Comparison of ENCODE assay signal across 16 cellular contexts in genomic region chr17:66602659-66603363, GRCh38.
DNase-seq lines count a peak whose midpoint lies in the region; ATAC-seq and TF ChIP-seq lines count a peak whose summit lies in the region.
"Had no signal": no experiment of that assay in that cellular context is flagged by ENCODE, and none has a peak within 500 bp of the region (broad histone marks: within the 10 kb centered on the region; RNA-seq: fewer than 3 reads in every experiment).

No MANE protein-coding gene starts in this region.

- POLR2A ChIA-PET in HEK293 (lab: Yijun Ruan, JAX) = no interaction called here

- H3K4ac ChIP-seq in trophoblast cell (ENCODE audit: low read depth, low read length) = no peak overlapping the region

- no peaks in the 10 kb centered on the region for H3K79me2 ChIP-seq in trophoblast cell (ENCODE audit: control insufficient read depth, insufficient read depth, low read length, poor library complexity)

- ATAC-seq in heart left ventricle = peak in 2 of 4 donors; percentile 42 to 69
- ATAC-seq: T-cell had no signal

- H3K27me3 ChIP-seq in heart left ventricle (no peaks in the 10 kb centered on the region), trophoblast cell (ENCODE audit: insufficient read depth, low read length) (no peaks in the 10 kb centered on the region)
- H3K27me3 ChIP-seq: stomach had no signal

- no peak overlapping the region for H3K23ac ChIP-seq in trophoblast cell (ENCODE audit: low read length)

- H2AFZ ChIP-seq in trophoblast cell (ENCODE audit: insufficient read depth, low read length, poor library complexity) = peak overlapping the region; percentile 6

- H3K36me3 ChIP-seq in HEK293 (ENCODE audit: control insufficient read depth in 2 of 2, insufficient read depth in 1 of 2, low read length in 2 of 2) (no peaks in the 10 kb centered on the region), heart left ventricle (no peaks in the 10 kb centered on the region), trophoblast cell (ENCODE audit: control insufficient read depth in 1 of 2, insufficient read depth in 2 of 2, low read length in 2 of 2) (no peaks in the 10 kb centered on the region)
- H3K36me3 ChIP-seq: stomach had no signal

- CTCF ChIA-PET in HEK293 (lab: Yijun Ruan, JAX) = interaction anchor here (0.5 kb wide), 1 partner anchor 337 kb away, joined by 3 read pairs; no protein-coding TSS in a partner anchor

- H3K4me1 ChIP-seq in HEK293 (ENCODE audit: control insufficient read depth, insufficient read depth, low read length) (no peaks in the 10 kb centered on the region; the same call in 1 of the 2 replicates), heart left ventricle (peaks cover 0 to 13% (median 0%) of the 10 kb centered on the region in 12 donors), trophoblast cell (ENCODE audit: control insufficient read depth in 1 of 2, insufficient read depth in 2 of 2, low read length in 2 of 2) (peaks cover 3 to 5% of the 10 kb centered on the region in 2 experiments)

- 73 to 80% (median 76%) methylated on average over 14 of the region's 14 CpGs for WGBS in heart left ventricle, 4 donors
- WGBS in trophoblast cell (ENCODE audit: extremely low coverage, insufficient coverage, insufficient read length) = no CpG with 5 or more reads among the region's 14 CpGs

- DNase-seq in astrocyte of the hippocampus (ENCODE audit: low read depth, low spot score) (peak; percentile 38), heart left ventricle (peak in 3 of 5 donors; percentile 15 to 41 (median 32)), trophoblast cell (peak; percentile 10 to 26), NCI-H774 (lab: John Stamatoyannopoulos, UW) (no peak), GM10266 (ENCODE audit: extremely low spot score) (no peak)
- no peak for DNase-seq in stimulated activated CD4-positive, alpha-beta T cell treated with anti-CD3 and anti-CD28 coated beads, Interleukin-12 subunit alpha, Interleukin-12 subunit beta, amount 100 ng/mL, for 4 hours
- DNase-seq: activated T-cell treated with anti-CD3 and anti-CD28 coated beads, Interleukin-2, amount 50 U/mL, for 24 hours; amygdala; CD4-positive, CD25-positive, alpha-beta regulatory T cell; effector CD4-positive, alpha-beta T cell; NCI-H1417 treated with DMSO at 0.1 percent for 48 hours; NCI-H524 treated with DMSO at 0.1 percent for 48 hours; stomach; T-cell had no signal

- H3K4me2 ChIP-seq in trophoblast cell (ENCODE audit: low read length) = no peak overlapping the region

- no peak overlapping the region for H3K14ac ChIP-seq in trophoblast cell (ENCODE audit: low read length)

- TF ChIP-seq CTCF in HEK293 (tag by site-specific recombination; IDR thresholded peaks at IDR 0.05) = no peak
- TF ChIP-seq CTCF in heart left ventricle (IDR thresholded peaks at IDR 0.05) = no peak
- TF ChIP-seq CTCF in GM10266 (IDR thresholded peaks at IDR 0.05; ENCODE audit: control insufficient read depth, insufficient read depth, low read depth, missing control alignments) = no peak

- H3K27ac ChIP-seq in HEK293 (ENCODE audit: extremely low read depth, low read depth, low read length) (peak overlapping the region; percentile 30; the same call in 1 of the 2 replicates), heart left ventricle (no peak overlapping the region), trophoblast cell (ENCODE audit: low read depth, low read length) (no peak overlapping the region)

- intact Hi-C loops in heart left ventricle (cut with DNase I) = no loop called here

- H3K79me1 ChIP-seq in trophoblast cell (ENCODE audit: low read length) = no peaks in the 10 kb centered on the region

- H4K8ac ChIP-seq in trophoblast cell (ENCODE audit: low read depth, low read length) = no peak overlapping the region

- H3K9ac ChIP-seq in trophoblast cell (ENCODE audit: low read length) = no peak overlapping the region

- no peak overlapping the region for H3K18ac ChIP-seq in trophoblast cell (ENCODE audit: low read length)

- no peak overlapping the region for H2AK5ac ChIP-seq in trophoblast cell (ENCODE audit: low read length)

- H3K4me3 ChIP-seq in HEK293 (ENCODE audit: low read depth, low read length) = no peak overlapping the region
- H3K4me3 ChIP-seq in heart left ventricle = no peak overlapping the region
- no peak overlapping the region for H3K4me3 ChIP-seq in trophoblast cell (ENCODE audit: low read depth, low read length)
- H3K4me3 ChIP-seq: lung, stomach had no signal

- H2BK12ac ChIP-seq in trophoblast cell (ENCODE audit: low read length) = no peak overlapping the region

- no peak overlapping the region for H4K91ac ChIP-seq in trophoblast cell (ENCODE audit: low read depth, low read length)

- no peak overlapping the region for H2BK5ac ChIP-seq in trophoblast cell (ENCODE audit: low read depth, low read length, poor library complexity)

- H4K12ac ChIP-seq in trophoblast cell (ENCODE audit: low read depth, low read length) = no peak overlapping the region

- no peak for TF ChIP-seq POLR2A in heart left ventricle (IDR thresholded peaks at IDR 0.05)

- no peak overlapping the region for H2BK120ac ChIP-seq in trophoblast cell (ENCODE audit: insufficient read depth, low read length, poor library complexity)

- H3K9me3 ChIP-seq in HEK293 (ENCODE audit: control insufficient read depth, insufficient read depth, low read depth, low read length) = no peaks in the 10 kb centered on the region
- H3K9me3 ChIP-seq in heart left ventricle = no peaks in the 10 kb centered on the region
- no peaks in the 10 kb centered on the region for H3K9me3 ChIP-seq in trophoblast cell (ENCODE audit: insufficient read depth, low read depth, low read length)
- H3K9me3 ChIP-seq: stomach had no signal

TF ChIP-seq in HEK293, 187 proteins besides CTCF, POLR2A, EP300 and RAD21:
- TF ChIP-seq ZBTB26 (tag by site-specific recombination; optimal IDR thresholded peaks at IDR 0.05) = no peak
- TF ChIP-seq PRDM1 (tag by site-specific recombination; IDR thresholded peaks at IDR 0.05) = 0 out of 2 replicates have a peak, but pooled peaks have one; percentile 19
TF ChIP-seq in HEK293: peak in this region for 1.

Comparison
In these comparisons a context has a peak if more than half of its experiments do, and no peak if none do; other contexts are left out.
1. DNase-seq: peak in astrocyte of the hippocampus (single experiment), heart left ventricle (3 of 5) and trophoblast cell (2 of 2); none in NCI-H774 (single experiment), GM10266 (single experiment) and stimulated activated CD4-positive, alpha-beta T cell treated with anti-CD3 and anti-CD28 coated beads, Interleukin-12 subunit alpha, Interleukin-12 subunit beta, amount 100 ng/mL, for 4 hours (single experiment).